Comparison of ENCODE assay signal across 8 cellular contexts in the genomic region with DNA sequence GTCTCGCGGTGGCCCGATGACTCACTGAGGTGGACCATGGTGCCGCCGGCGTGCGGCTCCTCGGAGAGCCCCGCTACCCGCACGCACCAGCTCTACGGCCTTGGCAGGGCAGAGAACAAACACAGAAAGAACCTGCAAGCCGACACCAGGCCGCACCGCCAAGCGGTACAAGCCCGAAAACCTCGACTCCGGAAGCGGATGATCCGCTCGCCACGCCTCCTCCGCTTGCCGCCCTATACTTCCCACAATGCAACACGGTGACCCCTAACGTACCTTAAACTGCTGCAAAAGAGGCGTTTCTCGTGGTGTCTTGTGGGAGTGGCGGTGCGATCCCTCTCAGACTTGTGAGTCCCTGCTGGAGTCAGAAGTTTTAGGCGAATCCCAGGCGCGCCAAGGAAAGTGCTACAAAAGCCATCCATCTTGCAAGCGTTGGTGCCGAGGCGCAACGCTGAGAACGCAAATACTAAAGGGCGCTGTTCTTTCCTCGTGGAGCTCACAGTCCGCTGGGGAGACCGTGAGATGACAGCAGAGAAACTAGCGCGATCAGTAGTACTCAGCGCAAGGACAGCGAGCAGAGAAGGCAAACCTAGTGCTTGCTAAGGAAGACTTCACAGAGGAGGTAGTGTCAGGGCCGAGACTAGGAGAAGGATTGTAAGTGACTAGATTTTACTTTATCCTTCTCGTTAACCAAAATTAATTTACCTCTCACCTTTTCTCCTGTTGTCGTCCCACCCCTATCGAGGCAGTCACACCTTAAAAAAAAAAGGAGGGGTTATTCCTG. TPM values are rescaled to one million over a fixed set of nuclear protein-coding genes. Genes with fewer than 3 reads are reported as not detected.
DNase-seq lines count a peak whose midpoint lies in the region; ATAC-seq, FAIRE-seq and TF ChIP-seq lines count a peak whose summit lies in the region.

A gene (minus strand): TSS at position 200 of the 781 bp plus-strand sequence. CDS start 162 bp downstream, at position 38.

- H3K9me3 ChIP-seq in adrenal gland (replicated peaks in 1 of 3) (no peaks in the 10 kb centered on the region), heart right ventricle (no peaks in the 10 kb centered on the region), upper lobe of left lung (no peaks in the 10 kb centered on the region)

- WGBS in adrenal gland, 4 donors: 0 to 1% (median 1%) methylated on average over 32 to 51 of the region's 51 CpGs
- WGBS in heart right ventricle, 2 donors: 0% methylated on average over 51 of the region's 51 CpGs
- 1% methylated on average over 16 to 48 of the region's 51 CpGs for WGBS in upper lobe of left lung, 2 donors

- peak; percentile 97 for FAIRE-seq in GM12891 (lab: Jason Lieb, UNC)

- intact Hi-C loops in adrenal gland (cut with DNase I): no loop called here
- intact Hi-C loops in heart right ventricle (cut with DNase I): loop anchor here in 2 of 10 donors (5.0 to 10.0 kb wide), 3 partner anchors 105 to 245 kb away; a partner anchor contains a TSS
- intact Hi-C loops in posterior cingulate gyrus (cut with DNase I): loop anchor here (10.0 kb wide), 2 partner anchors 162 to 242 kb away; a partner anchor contains a TSS

- peak in 2 of 6 experiments; percentile 12 to 18 for TF ChIP-seq CTCF in adrenal gland (IDR thresholded peaks at IDR 0.05)
- no peak for TF ChIP-seq CTCF in heart right ventricle (IDR thresholded peaks at IDR 0.05)
- TF ChIP-seq CTCF in upper lobe of left lung (IDR thresholded peaks at IDR 0.05): peak in 4 of 6 experiments; percentile 9 to 30 (median 16)

- H3K4me1 ChIP-seq in adrenal gland (replicated peaks in 1 of 2) (peaks cover 23 to 30% of the 10 kb centered on the region in 2 donors), heart right ventricle (peaks cover 7 to 36% (median 30%) of the 10 kb centered on the region in 9 donors), upper lobe of left lung (peaks cover 20 to 42% (median 24%) of the 10 kb centered on the region in 4 donors)

- peak within 1 kb of the TSS; percentile 15 to 95 (median 72) for H3K4me3 ChIP-seq in adrenal gland
- H3K4me3 ChIP-seq in heart right ventricle: peak within 1 kb of the TSS; percentile 69 to 96 (median 84)
- H3K4me3 ChIP-seq in upper lobe of left lung: peak within 1 kb of the TSS; percentile 77 to 94 (median 84)

- H3K36me3 ChIP-seq in adrenal gland (replicated peaks in 1 of 2) (peaks cover 0 to 10% of the 10 kb centered on the region in 2 donors), heart right ventricle (peaks cover 0 to 34% (median 17%) of the 10 kb centered on the region in 9 donors), upper lobe of left lung (peaks cover 0 to 26% (median 3%) of the 10 kb centered on the region in 4 donors)

- H3K27me3 ChIP-seq in adrenal gland (no peaks in the 10 kb centered on the region), heart right ventricle (no peaks in the 10 kb centered on the region), upper lobe of left lung (no peaks in the 10 kb centered on the region)

- ATAC-seq in HG02840 (IDR thresholded peaks at IDR 0.05; ENCODE audit: low FRiP score, unreplicated experiment) (peak; percentile 73), heart right ventricle (peak; percentile 95 to 99 (median 98)), upper lobe of left lung (ENCODE audit: low FRiP score in 2 of 2) (peak; percentile 100)

- TF ChIP-seq EP300 in upper lobe of left lung (IDR thresholded peaks at IDR 0.05): peak in 1 of 4 donors; percentile 75

- peak; percentile 96 for TF ChIP-seq POLR2A in GM12891 (IDR thresholded peaks at IDR 0.05; ENCODE audit: low read depth, low read length)
- TF ChIP-seq POLR2A in adrenal gland (IDR thresholded peaks at IDR 0.05): peak; percentile 41 to 89
- TF ChIP-seq POLR2A in upper lobe of left lung (IDR thresholded peaks at IDR 0.05): peak in 3 of 4 donors; percentile 67 to 79 (median 77)

- DNase-seq in GM12891 (ENCODE audit: insufficient read length, low spot score) (peak; percentile 77), NCI-H146 (lab: John Stamatoyannopoulos, UW) (peak; percentile 97), T-helper 1 cell (peak; percentile 84 to 95 (median 90)), adrenal gland (peak; percentile 93 to 98 (median 97)), heart right ventricle (peak; percentile 87 to 97), posterior cingulate gyrus (peak; percentile 89 to 99 (median 94)), upper lobe of left lung (peak; percentile 93 to 96)

- H3K27ac ChIP-seq in adrenal gland (peak within 1 kb of the TSS; percentile 83 to 99 (median 92)), heart right ventricle (peak within 1 kb of the TSS; percentile 49 to 96 (median 90)), upper lobe of left lung (peak within 1 kb of the TSS; percentile 88 to 95 (median 90))

TF ChIP-seq in GM12891, 5 proteins besides CTCF, POLR2A, EP300 and RAD21:
- TF ChIP-seq TAF1 (IDR thresholded peaks at IDR 0.05; ENCODE audit: low read depth, low read length) (peak; percentile 84), POLR2AphosphoS5 (IDR thresholded peaks at IDR 0.05; ENCODE audit: low read depth, low read length) (peak; percentile 97), POU2F2 (IDR thresholded peaks at IDR 0.05; ENCODE audit: low read depth, low read length) (peak; percentile 68; the same call in 1 of the 2 replicates), SPI1 (IDR thresholded peaks at IDR 0.05; ENCODE audit: low read depth, low read length) (no peak), PAX5 (IDR thresholded peaks at IDR 0.05; ENCODE audit: insufficient read depth, low read length, severe bottlenecking) (no peak)

RNA-seq across cellular contexts. Expression of the gene that starts here (rescaled TPM):
- polyA plus RNA-seq in GM12891 (2012; ENCODE audit: low read depth, missing spikeins): 98.2 TPM
- 100 to 1,000 TPM in 4 of 8 donors, 10 to 100 TPM in 4; 37.6 to 128 (median 87.9) TPM for total RNA-seq in adrenal gland
- 10 to 100 TPM; 46.9 to 92.6 (median 82.7) TPM for polyA plus RNA-seq in adrenal gland
- 100 to 1,000 TPM in 9 of 10 donors, 10 to 100 TPM in 1; 95.5 to 115 (median 106) TPM for total RNA-seq in heart right ventricle
- 10 to 100 TPM; 65.4 to 88.5 TPM for polyA plus RNA-seq in heart right ventricle
- total RNA-seq in upper lobe of left lung: 10 to 100 TPM; 26.2 to 66.2 (median 36.4) TPM

Comparison
In these comparisons a context has a peak if more than half of its experiments do, and no peak if none do; other contexts are left out.
1. Peak in every context shown above with its lines: DNase-seq, ATAC-seq, H3K4me3 ChIP-seq and H3K27ac ChIP-seq.
2. CTCF ChIP-seq: peak in upper lobe of left lung (4 of 6); none in heart right ventricle (0 of 9).